ENCODE assay signal across 8 cellular contexts in the genomic region with DNA sequence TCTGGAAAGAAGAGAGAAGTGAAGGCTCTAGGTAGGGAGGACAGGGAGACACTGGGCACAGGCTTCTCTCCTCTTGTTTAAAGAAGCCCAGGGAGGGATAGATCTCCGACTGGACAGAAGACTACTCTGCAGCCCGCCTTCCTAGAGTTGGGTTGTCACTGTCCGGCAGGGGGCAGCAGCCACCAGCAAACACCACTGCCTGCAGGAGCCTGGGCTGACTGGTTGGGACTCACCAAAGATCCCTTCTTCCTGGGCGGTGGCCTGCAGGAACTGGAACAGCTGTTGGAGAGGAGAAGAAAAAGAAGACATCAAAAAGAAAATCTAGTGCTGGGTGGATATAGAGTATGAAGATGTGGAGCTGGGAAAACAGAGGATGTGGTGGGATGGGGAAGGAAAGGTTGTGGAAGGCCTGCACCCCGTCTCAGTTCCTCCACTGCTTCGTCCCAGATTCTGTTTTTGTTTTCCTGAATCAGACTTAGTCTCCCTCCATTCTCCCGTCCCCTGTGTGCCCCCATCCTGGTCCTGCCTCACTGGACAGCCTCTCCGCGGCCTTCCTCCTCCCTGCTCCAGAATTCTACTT. TPM values are rescaled to one million over a fixed set of nuclear protein-coding genes. Genes with fewer than 3 reads are reported as not detected.
DNase-seq lines count a peak whose midpoint lies in the region; TF ChIP-seq lines count a peak whose summit lies in the region.
"Not testable (repeated sequence)": the region's sequence is repeated elsewhere in the genome, so short reads cannot be mapped to it uniquely, and the experiment has no call there.

No MANE protein-coding gene starts in this region.

- not testable (repeated sequence) for H2BK120ac ChIP-seq in mesenchymal stem cell (ENCODE audit: low read depth, low read length)

- not testable (repeated sequence) for H2AFZ ChIP-seq in GM23248; PC-9; mesenchymal stem cell (ENCODE audit: low read depth, low read length)

- CTCF ChIA-PET in PC-9 (lab: Charles Lee): not testable (repeated sequence)

- not testable (repeated sequence) for H3K4me2 ChIP-seq in GM23248 (ENCODE audit: unreplicated experiment); PC-9; mesenchymal stem cell (ENCODE audit: low read length, poor library complexity, severe bottlenecking)

- not testable (repeated sequence) for H3K4me1 Mint-ChIP-seq in endodermal cell

- not testable (repeated sequence) for H2BK5ac ChIP-seq in mesenchymal stem cell (ENCODE audit: low read depth, low read length, poor library complexity, severe bottlenecking)

- not testable (repeated sequence) for H3K36me3 ChIP-seq in GM23248 (ENCODE audit: low read depth); PC-9 (ENCODE audit: low read depth); endodermal cell (ENCODE audit: control insufficient read depth, insufficient read depth, low read length)
- peaks cover 2 to 35% of the 10 kb centered on the region in 2 experiments for H3K36me3 ChIP-seq in mesenchymal stem cell (ENCODE audit: control insufficient read depth in 1 of 2, insufficient read depth in 2 of 2, low read depth in 1 of 2, low read length in 2 of 2)

- peak; percentile 97 for TF ChIP-seq CTCF in PC-9 (conservative IDR thresholded peaks at IDR 0.05)
- peak; percentile 91 for TF ChIP-seq CTCF in endodermal cell (conservative IDR thresholded peaks at IDR 0.05)

- in situ Hi-C loops in GM23248 (cut with MboI): not testable (repeated sequence)

- not testable (repeated sequence) for H3K4me3 ChIP-seq in GM23248; PC-9; endodermal cell (ENCODE audit: low read length); mesenchymal stem cell (ENCODE audit: insufficient read depth in 1 of 2, low read depth in 1 of 2, low read length in 2 of 2)

- H3K23ac ChIP-seq in mesenchymal stem cell (ENCODE audit: low read length in 2 of 2): not testable (repeated sequence)

- not testable (repeated sequence) for H4K20me1 ChIP-seq in GM23248 (ENCODE audit: insufficient read depth); PC-9 (ENCODE audit: insufficient read depth)

- not testable (repeated sequence) for BruUV-seq in PC-9 (replicated peaks; lab: Mats Ljungman, UMichigan)

- peaks cover 25% of the 10 kb centered on the region for H3K27me3 Mint-ChIP-seq in endodermal cell (ENCODE audit: insufficient read depth)

- H3K9me3 Mint-ChIP-seq in endodermal cell: not testable (repeated sequence)

- not testable (repeated sequence) for H3K14ac ChIP-seq in mesenchymal stem cell (ENCODE audit: low read length in 2 of 2)

- H3K18ac ChIP-seq in mesenchymal stem cell (ENCODE audit: low read depth in 1 of 2, low read length in 2 of 2): not testable (repeated sequence)

- 26 to 46% methylated on average over 4 to 9 of the region's 9 CpGs for WGBS in GM23248 (ENCODE audit: low coverage in 1 of 2, low lambda C conversion rate in 2 of 2, missing lambda C conversion rate in 2 of 2), 2 experiments
- 28 to 61% methylated on average over 2 to 6 of the region's 9 CpGs for WGBS in endodermal cell (ENCODE audit: insufficient coverage in 1 of 2, insufficient read length in 1 of 2), 2 experiments
- WGBS in mesenchymal stem cell: 45% methylated on average over 7 of the region's 9 CpGs

- H4K91ac ChIP-seq in mesenchymal stem cell (ENCODE audit: low read length): not testable (repeated sequence)

- not testable (repeated sequence) for H2BK12ac ChIP-seq in mesenchymal stem cell (ENCODE audit: low read length in 2 of 2)

- not testable (repeated sequence) for H2BK15ac ChIP-seq in mesenchymal stem cell (ENCODE audit: low read depth, poor library complexity, severe bottlenecking)

- intact Hi-C loops in PC-9 (cut with micrococcal nuclease; ENCODE audit: unreplicated experiment): loop anchor here (1.0 kb wide), 2 partner anchors 112 to 315 kb away; no protein-coding TSS in a partner anchor

- not testable (repeated sequence) for H3K36me3 Mint-ChIP-seq in endodermal cell (ENCODE audit: low read depth)

- H3K9me2 ChIP-seq in GM23248 (ENCODE audit: insufficient read depth); PC-9 (ENCODE audit: insufficient read depth): not testable (repeated sequence)

- not testable (repeated sequence) for H3K9ac ChIP-seq in GM23248; endodermal cell (ENCODE audit: extremely low read depth, low read length, poor library complexity, severe bottlenecking); mesenchymal stem cell (ENCODE audit: low read length)

- not testable (repeated sequence) for H3K4me1 ChIP-seq in GM23248 (ENCODE audit: insufficient read depth); PC-9 (replicated peaks; ENCODE audit: insufficient read depth); endodermal cell (ENCODE audit: control insufficient read depth, insufficient read depth, low read length); mesenchymal stem cell (ENCODE audit: control insufficient read depth, insufficient read depth, low read depth, low read length)

- H4K8ac ChIP-seq in mesenchymal stem cell (ENCODE audit: low read length): not testable (repeated sequence)

- not testable (repeated sequence) for H3K27ac ChIP-seq in GM23248; PC-9; endodermal cell (ENCODE audit: low read depth, low read length); mesenchymal stem cell (ENCODE audit: low read length, poor library complexity, severe bottlenecking)

- H3K27me3 ChIP-seq in GM23248 (replicated peaks; ENCODE audit: insufficient read depth); PC-9 (ENCODE audit: insufficient read depth, low read depth); endodermal cell (ENCODE audit: control insufficient read depth, insufficient read depth, low read length, poor library complexity, severe bottlenecking); mesenchymal stem cell (ENCODE audit: control insufficient read depth in 1 of 2, insufficient read depth in 1 of 2, low read length in 2 of 2): not testable (repeated sequence)

- POLR2A ChIA-PET in PC-9 (lab: Charles Lee; ENCODE audit: unreplicated experiment): not testable (repeated sequence)

- H3K79me1 ChIP-seq in mesenchymal stem cell (replicated peaks; ENCODE audit: low read length, poor library complexity, severe bottlenecking): not testable (repeated sequence)

- H3K79me2 ChIP-seq in GM23248 (ENCODE audit: insufficient read depth); PC-9 (ENCODE audit: low read depth): not testable (repeated sequence)

- not testable (repeated sequence) for H2AK5ac ChIP-seq in mesenchymal stem cell (ENCODE audit: low read length, severe bottlenecking)

- H3K4me3 Mint-ChIP-seq in endodermal cell: not testable (repeated sequence)

- H3K4ac ChIP-seq in mesenchymal stem cell (ENCODE audit: low read depth in 1 of 2, low read length in 2 of 2): not testable (repeated sequence)

- H3F3A ChIP-seq in GM23248 (ENCODE audit: insufficient read depth); PC-9 (ENCODE audit: insufficient read depth, low read depth): not testable (repeated sequence)

- not testable (repeated sequence) for H3K9me3 ChIP-seq in GM23248 (ENCODE audit: low read depth); PC-9 (ENCODE audit: insufficient read depth, low read depth); endodermal cell (ENCODE audit: control insufficient read depth, low read length); mesenchymal stem cell (ENCODE audit: control insufficient read depth, low read length)

- DNase-seq in DMS153 (lab: John Stamatoyannopoulos, UW): peak; percentile 24
- DNase-seq in GM23248: peak; percentile 84
- peak; percentile 40 to 44 for DNase-seq in Kasumi-1 (lab: John Stamatoyannopoulos, UW)
- DNase-seq in PC-9: peak; percentile 69 to 88
- peak; percentile 57 for DNase-seq in activated T-cell treated with anti-CD3 and anti-CD28 coated beads for 1 hour (ENCODE audit: low read depth)
- peak; percentile 93 for DNase-seq in endodermal cell
- DNase-seq in mesenchymal stem cell: peak; percentile 66
- DNase-seq in stimulated activated CD8-positive, alpha-beta memory T cell treated with anti-CD3 and anti-CD28 coated beads, Interleukin-15, amount 100 ng/mL, for 48 hours (ENCODE audit: low read depth in 2 of 2): peak; percentile 31

- H3K27ac Mint-ChIP-seq in endodermal cell: not testable (repeated sequence)

RNA-seq across cellular contexts. Expression of a gene that starts 11.6 kb away (rescaled TPM):
- total RNA-seq in GM23248 (2014; rRNA removed; shearing (Covaris generic)): 13.4 and 23.8 TPM in 2 replicates
- polyA plus RNA-seq in GM23248 (2016; fragmentation: Nextera tagmentation; extraction: Ambion mirVana): 21.7 and 24.5 TPM in 2 replicates
- total RNA-seq in PC-9 (2021): 23.0 and 28.7 TPM in 2 replicates
- total RNA-seq in endodermal cell: 10 to 100 TPM; 45.2 to 49.4 TPM
- 38.3 TPM for polyA plus RNA-seq in endodermal cell (2013, experiment 1 of 2)
- polyA plus RNA-seq in endodermal cell (2013, experiment 2 of 2): 31.3 TPM
- polyA plus RNA-seq in mesenchymal stem cell (2013, experiment 1 of 2): 10.7 TPM
- polyA plus RNA-seq in mesenchymal stem cell (2013, experiment 2 of 2): 11.0 TPM

Comparison
In these comparisons a context has a peak if more than half of its experiments do, and no peak if none do; other contexts are left out.
1. DNase-seq: peak in every context shown above with its lines; median percentile 93 in endodermal cell; 84 in GM23248; 78 in PC-9; 66 in mesenchymal stem cell; 57 in activated T-cell treated with anti-CD3 and anti-CD28 coated beads for 1 hour; 42 in Kasumi-1; 31 in stimulated activated CD8-positive, alpha-beta memory T cell treated with anti-CD3 and anti-CD28 coated beads, Interleukin-15, amount 100 ng/mL, for 48 hours; 24 in DMS153.